In the genomic region with DNA sequence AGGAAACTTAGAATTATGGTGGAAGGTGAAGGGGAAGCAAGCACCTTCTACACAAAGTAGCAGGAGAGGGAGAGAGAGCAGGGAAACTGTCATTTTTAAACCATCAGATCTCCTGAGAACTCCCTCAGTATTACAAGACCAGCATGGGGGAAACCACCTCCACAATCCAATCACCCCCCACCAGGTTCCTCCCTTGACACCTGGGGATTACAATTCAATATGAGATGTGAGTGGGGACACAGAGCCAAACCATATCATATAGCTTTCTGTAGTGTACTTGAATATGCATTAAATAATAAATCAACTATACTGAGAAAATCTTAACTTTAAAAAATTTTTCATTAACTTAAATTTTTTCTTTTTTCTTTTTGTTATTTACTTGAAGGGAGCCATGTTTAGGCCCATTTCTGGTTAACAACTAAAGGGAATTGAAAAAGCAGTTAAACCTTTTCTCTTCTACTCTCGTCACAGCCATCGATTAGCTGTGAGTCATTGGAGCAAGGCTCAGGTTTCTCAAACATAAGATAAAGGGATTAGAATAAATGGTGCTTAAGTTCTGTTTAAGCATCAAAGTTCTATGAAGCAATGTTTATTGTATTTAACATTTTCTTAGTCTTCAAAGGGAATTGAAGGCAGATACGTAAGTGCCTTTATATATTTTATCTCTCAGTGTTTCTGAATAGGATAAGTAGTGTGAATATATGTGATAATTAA, we compare ENCODE assay signal across 1 cellular context.
TF ChIP-seq lines count a peak whose summit lies in the region.

No MANE protein-coding gene starts in this region.

TF ChIP-seq in HepG2, 621 proteins besides CTCF, POLR2A, EP300 and RAD21 (continued from another document and continues in another):
- TF ChIP-seq, protein P1, sequence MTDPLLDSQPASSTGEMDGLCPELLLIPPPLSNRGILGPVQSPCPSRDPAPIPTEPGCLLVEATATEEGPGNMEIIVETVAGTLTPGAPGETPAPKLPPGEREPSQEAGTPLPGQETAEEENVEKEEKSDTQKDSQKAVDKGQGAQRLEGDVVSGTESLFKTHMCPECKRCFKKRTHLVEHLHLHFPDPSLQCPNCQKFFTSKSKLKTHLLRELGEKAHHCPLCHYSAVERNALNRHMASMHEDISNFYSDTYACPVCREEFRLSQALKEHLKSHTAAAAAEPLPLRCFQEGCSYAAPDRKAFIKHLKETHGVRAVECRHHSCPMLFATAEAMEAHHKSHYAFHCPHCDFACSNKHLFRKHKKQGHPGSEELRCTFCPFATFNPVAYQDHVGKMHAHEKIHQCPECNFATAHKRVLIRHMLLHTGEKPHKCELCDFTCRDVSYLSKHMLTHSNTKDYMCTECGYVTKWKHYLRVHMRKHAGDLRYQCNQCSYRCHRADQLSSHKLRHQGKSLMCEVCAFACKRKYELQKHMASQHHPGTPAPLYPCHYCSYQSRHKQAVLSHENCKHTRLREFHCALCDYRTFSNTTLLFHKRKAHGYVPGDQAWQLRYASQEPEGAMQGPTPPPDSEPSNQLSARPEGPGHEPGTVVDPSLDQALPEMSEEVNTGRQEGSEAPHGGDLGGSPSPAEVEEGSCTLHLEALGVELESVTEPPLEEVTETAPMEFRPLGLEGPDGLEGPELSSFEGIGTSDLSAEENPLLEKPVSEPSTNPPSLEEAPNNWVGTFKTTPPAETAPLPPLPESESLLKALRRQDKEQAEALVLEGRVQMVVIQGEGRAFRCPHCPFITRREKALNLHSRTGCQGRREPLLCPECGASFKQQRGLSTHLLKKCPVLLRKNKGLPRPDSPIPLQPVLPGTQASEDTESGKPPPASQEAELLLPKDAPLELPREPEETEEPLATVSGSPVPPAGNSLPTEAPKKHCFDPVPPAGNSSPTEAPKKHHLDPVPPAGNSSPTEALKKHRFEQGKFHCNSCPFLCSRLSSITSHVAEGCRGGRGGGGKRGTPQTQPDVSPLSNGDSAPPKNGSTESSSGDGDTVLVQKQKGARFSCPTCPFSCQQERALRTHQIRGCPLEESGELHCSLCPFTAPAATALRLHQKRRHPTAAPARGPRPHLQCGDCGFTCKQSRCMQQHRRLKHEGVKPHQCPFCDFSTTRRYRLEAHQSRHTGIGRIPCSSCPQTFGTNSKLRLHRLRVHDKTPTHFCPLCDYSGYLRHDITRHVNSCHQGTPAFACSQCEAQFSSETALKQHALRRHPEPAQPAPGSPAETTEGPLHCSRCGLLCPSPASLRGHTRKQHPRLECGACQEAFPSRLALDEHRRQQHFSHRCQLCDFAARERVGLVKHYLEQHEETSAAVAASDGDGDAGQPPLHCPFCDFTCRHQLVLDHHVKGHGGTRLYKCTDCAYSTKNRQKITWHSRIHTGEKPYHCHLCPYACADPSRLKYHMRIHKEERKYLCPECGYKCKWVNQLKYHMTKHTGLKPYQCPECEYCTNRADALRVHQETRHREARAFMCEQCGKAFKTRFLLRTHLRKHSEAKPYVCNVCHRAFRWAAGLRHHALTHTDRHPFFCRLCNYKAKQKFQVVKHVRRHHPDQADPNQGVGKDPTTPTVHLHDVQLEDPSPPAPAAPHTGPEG (CRISPR knock-in tag; IDR thresholded peaks at IDR 0.05): no peak
- TF ChIP-seq GFI1 (CRISPR knock-in tag; IDR thresholded peaks at IDR 0.05; ENCODE audit: borderline replicate concordance) (0 out of 2 replicates have a peak, but pooled peaks have one; percentile 33), KDM1A (CRISPR knock-in tag; IDR thresholded peaks at IDR 0.05) (no peak), SKI (IDR thresholded peaks at IDR 0.05; ENCODE audit: partially characterized antibody) (no peak), CEBPG (CRISPR knock-in tag; IDR thresholded peaks at IDR 0.05) (peak; percentile 93), TAF1 (CRISPR knock-in tag; IDR thresholded peaks at IDR 0.05) (no peak), HMG20A (CRISPR knock-in tag; IDR thresholded peaks at IDR 0.05; ENCODE audit: borderline replicate concordance) (peak; percentile 89), SALL1 (CRISPR knock-in tag; IDR thresholded peaks at IDR 0.05) (no peak), TCF7L2 (IDR thresholded peaks at IDR 0.05; ENCODE audit: low read depth, low read length) (peak; percentile 84), ZNF484 (CRISPR knock-in tag; IDR thresholded peaks at IDR 0.05; ENCODE audit: borderline replicate concordance, low read depth) (no peak), SNRNP70 (IDR thresholded peaks at IDR 0.05; ENCODE audit: low read depth, low read length) (no peak), ZSCAN9 (CRISPR knock-in tag; IDR thresholded peaks at IDR 0.05; ENCODE audit: borderline replicate concordance) (peak; percentile 69; the same call in 1 of the 2 replicates), ZNF781 (CRISPR knock-in tag; IDR thresholded peaks at IDR 0.05; ENCODE audit: borderline replicate concordance, not compliant biosample characterization) (no peak), FIP1L1 (IDR thresholded peaks at IDR 0.05; ENCODE audit: borderline replicate concordance, insufficient read depth, low read depth, low read length) (no peak), RFXAP (CRISPR knock-in tag; IDR thresholded peaks at IDR 0.05; ENCODE audit: borderline replicate concordance) (no peak), ZZZ3 (CRISPR knock-in tag; IDR thresholded peaks at IDR 0.05; ENCODE audit: borderline replicate concordance) (no peak), ZSCAN22 (CRISPR knock-in tag; IDR thresholded peaks at IDR 0.05) (no peak), TAF15 (IDR thresholded peaks at IDR 0.05; ENCODE audit: low read depth, low read length, poor library complexity, severe bottlenecking) (no peak), KLF16 (CRISPR knock-in tag; IDR thresholded peaks at IDR 0.05) (peak in 1 of 2 experiments; percentile 50; a peak in 1 of 4 replicates), PHF20 (CRISPR knock-in tag; IDR thresholded peaks at IDR 0.05) (no peak), GABPA (IDR thresholded peaks at IDR 0.05; ENCODE audit: low read depth, low read length) (no peak), GABPA (CRISPR knock-in tag; IDR thresholded peaks at IDR 0.05; ENCODE audit: low read depth) (no peak), GATA4 (IDR thresholded peaks at IDR 0.05; ENCODE audit: borderline replicate concordance, low read depth) (peak; percentile 93; the same call in 1 of the 2 replicates), NR2F1 (CRISPR knock-in tag; IDR thresholded peaks at IDR 0.05) (0 out of 4 replicates have a peak, but pooled peaks of 1 of the 2 experiments have one; percentile 39), RFXANK (CRISPR knock-in tag; IDR thresholded peaks at IDR 0.05) (no peak), SOX13 (IDR thresholded peaks at IDR 0.05) (peak; percentile 82), SOX13 (CRISPR knock-in tag; conservative IDR thresholded peaks at IDR 0.05 in 1 of 2, IDR thresholded peaks at IDR 0.05 in 1 of 2) (peak in 1 of 2 experiments; percentile 94; a peak in 2 of 4 replicates), ZFP36L1 (CRISPR knock-in tag; IDR thresholded peaks at IDR 0.05) (no peak), KAT2B (IDR thresholded peaks at IDR 0.05; ENCODE audit: borderline replicate concordance, low read depth, low read length) (0 out of 2 replicates have a peak, but pooled peaks have one; percentile 65), NONO (IDR thresholded peaks at IDR 0.05) (no peak), NONO (CRISPR knock-in tag; conservative IDR thresholded peaks at IDR 0.05) (no peak), ZFP37 (CRISPR knock-in tag; IDR thresholded peaks at IDR 0.05; ENCODE audit: borderline replicate concordance) (no peak), SP5 (CRISPR knock-in tag; IDR thresholded peaks at IDR 0.05; ENCODE audit: borderline replicate concordance, low read depth) (peak; percentile 27; the same call in 1 of the 2 replicates), PRPF4 (IDR thresholded peaks at IDR 0.05; ENCODE audit: low read depth, low read length, poor library complexity, severe bottlenecking) (no peak), ZNF589 (CRISPR knock-in tag; conservative IDR thresholded peaks at IDR 0.05) (no peak), ARID2 (CRISPR knock-in tag; IDR thresholded peaks at IDR 0.05; ENCODE audit: borderline replicate concordance) (no peak), PAF1 (CRISPR knock-in tag; IDR thresholded peaks at IDR 0.05) (no peak), NAIF1 (CRISPR knock-in tag; IDR thresholded peaks at IDR 0.05; ENCODE audit: borderline replicate concordance) (no peak)
- TF ChIP-seq, protein P2, sequence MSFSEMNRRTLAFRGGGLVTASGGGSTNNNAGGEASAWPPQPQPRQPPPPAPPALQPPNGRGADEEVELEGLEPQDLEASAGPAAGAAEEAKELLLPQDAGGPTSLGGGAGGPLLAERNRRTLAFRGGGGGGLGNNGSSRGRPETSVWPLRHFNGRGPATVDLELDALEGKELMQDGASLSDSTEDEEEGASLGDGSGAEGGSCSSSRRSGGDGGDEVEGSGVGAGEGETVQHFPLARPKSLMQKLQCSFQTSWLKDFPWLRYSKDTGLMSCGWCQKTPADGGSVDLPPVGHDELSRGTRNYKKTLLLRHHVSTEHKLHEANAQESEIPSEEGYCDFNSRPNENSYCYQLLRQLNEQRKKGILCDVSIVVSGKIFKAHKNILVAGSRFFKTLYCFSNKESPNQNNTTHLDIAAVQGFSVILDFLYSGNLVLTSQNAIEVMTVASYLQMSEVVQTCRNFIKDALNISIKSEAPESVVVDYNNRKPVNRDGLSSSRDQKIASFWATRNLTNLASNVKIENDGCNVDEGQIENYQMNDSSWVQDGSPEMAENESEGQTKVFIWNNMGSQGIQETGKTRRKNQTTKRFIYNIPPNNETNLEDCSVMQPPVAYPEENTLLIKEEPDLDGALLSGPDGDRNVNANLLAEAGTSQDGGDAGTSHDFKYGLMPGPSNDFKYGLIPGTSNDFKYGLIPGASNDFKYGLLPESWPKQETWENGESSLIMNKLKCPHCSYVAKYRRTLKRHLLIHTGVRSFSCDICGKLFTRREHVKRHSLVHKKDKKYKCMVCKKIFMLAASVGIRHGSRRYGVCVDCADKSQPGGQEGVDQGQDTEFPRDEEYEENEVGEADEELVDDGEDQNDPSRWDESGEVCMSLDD (CRISPR knock-in tag; IDR thresholded peaks at IDR 0.05; ENCODE audit: borderline replicate concordance): no peak
- TF ChIP-seq, protein P3, sequence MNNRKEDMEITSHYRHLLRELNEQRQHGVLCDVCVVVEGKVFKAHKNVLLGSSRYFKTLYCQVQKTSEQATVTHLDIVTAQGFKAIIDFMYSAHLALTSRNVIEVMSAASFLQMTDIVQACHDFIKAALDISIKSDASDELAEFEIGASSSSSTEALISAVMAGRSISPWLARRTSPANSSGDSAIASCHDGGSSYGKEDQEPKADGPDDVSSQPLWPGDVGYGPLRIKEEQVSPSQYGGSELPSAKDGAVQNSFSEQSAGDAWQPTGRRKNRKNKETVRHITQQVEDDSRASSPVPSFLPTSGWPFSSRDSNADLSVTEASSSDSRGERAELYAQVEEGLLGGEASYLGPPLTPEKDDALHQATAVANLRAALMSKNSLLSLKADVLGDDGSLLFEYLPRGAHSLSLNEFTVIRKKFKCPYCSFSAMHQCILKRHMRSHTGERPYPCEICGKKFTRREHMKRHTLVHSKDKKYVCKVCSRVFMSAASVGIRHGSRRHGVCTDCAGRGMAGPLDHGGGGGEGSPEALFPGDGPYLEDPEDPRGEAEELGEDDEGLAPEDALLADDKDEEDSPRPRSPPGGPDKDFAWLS (CRISPR knock-in tag; IDR thresholded peaks at IDR 0.05; ENCODE audit: borderline replicate concordance): no peak
- TF ChIP-seq, protein P4, sequence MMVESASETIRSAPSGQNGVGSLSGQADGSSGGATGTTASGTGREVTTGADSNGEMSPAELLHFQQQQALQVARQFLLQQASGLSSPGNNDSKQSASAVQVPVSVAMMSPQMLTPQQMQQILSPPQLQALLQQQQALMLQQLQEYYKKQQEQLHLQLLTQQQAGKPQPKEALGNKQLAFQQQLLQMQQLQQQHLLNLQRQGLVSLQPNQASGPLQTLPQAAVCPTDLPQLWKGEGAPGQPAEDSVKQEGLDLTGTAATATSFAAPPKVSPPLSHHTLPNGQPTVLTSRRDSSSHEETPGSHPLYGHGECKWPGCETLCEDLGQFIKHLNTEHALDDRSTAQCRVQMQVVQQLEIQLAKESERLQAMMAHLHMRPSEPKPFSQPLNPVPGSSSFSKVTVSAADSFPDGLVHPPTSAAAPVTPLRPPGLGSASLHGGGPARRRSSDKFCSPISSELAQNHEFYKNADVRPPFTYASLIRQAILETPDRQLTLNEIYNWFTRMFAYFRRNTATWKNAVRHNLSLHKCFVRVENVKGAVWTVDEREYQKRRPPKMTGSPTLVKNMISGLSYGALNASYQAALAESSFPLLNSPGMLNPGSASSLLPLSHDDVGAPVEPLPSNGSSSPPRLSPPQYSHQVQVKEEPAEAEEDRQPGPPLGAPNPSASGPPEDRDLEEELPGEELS (CRISPR knock-in tag; IDR thresholded peaks at IDR 0.05): peak; percentile 86
- TF ChIP-seq, protein P5, sequence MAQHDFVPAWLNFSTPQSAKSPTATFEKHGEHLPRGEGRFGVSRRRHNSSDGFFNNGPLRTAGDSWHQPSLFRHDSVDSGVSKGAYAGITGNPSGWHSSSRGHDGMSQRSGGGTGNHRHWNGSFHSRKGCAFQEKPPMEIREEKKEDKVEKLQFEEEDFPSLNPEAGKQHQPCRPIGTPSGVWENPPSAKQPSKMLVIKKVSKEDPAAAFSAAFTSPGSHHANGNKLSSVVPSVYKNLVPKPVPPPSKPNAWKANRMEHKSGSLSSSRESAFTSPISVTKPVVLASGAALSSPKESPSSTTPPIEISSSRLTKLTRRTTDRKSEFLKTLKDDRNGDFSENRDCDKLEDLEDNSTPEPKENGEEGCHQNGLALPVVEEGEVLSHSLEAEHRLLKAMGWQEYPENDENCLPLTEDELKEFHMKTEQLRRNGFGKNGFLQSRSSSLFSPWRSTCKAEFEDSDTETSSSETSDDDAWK (CRISPR knock-in tag; IDR thresholded peaks at IDR 0.05): no peak
- TF ChIP-seq, protein P6, sequence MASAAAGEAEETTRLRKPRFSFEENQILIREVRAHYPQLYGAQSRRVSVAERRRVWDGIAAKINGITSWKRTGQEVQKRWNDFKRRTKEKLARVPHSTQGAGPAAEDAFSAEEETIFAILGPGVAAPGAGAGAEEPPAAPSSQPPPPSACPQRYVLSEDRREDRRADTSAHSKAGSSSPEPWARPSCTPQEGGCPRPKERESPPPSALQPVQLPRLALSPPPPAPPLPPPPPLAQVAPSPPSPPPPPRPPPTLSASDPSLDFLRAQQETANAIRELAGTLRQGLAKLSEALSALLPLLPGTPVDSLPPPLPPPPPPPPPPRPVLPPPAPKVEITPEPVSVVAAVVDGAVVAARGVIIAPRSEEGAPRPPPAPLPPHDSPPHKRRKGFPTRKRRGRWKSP (CRISPR knock-in tag; IDR thresholded peaks at IDR 0.05): no peak
- TF ChIP-seq, protein P7, sequence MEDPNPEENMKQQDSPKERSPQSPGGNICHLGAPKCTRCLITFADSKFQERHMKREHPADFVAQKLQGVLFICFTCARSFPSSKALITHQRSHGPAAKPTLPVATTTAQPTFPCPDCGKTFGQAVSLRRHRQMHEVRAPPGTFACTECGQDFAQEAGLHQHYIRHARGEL (CRISPR knock-in tag; IDR thresholded peaks at IDR 0.05): no peak
- TF ChIP-seq, protein P8, sequence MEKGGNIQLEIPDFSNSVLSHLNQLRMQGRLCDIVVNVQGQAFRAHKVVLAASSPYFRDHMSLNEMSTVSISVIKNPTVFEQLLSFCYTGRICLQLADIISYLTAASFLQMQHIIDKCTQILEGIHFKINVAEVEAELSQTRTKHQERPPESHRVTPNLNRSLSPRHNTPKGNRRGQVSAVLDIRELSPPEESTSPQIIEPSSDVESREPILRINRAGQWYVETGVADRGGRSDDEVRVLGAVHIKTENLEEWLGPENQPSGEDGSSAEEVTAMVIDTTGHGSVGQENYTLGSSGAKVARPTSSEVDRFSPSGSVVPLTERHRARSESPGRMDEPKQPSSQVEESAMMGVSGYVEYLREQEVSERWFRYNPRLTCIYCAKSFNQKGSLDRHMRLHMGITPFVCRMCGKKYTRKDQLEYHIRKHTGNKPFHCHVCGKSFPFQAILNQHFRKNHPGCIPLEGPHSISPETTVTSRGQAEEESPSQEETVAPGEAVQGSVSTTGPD (CRISPR knock-in tag; IDR thresholded peaks at IDR 0.05): no peak
